ENCODE assay signal across 2 cellular contexts in genomic region chr6:149845549-149845948, GRCh38.
TF ChIP-seq lines count a peak whose summit lies in the region.

No MANE protein-coding gene starts in this region.

TF ChIP-seq in SK-N-SH, 30 proteins besides CTCF, POLR2A, EP300 and RAD21 (continued from another document):
- no peak for TF ChIP-seq USF1 (IDR thresholded peaks at IDR 0.05; ENCODE audit: borderline replicate concordance, low read depth)
- TF ChIP-seq FOXM1 (IDR thresholded peaks at IDR 0.05; ENCODE audit: low read depth) = no peak
- TF ChIP-seq TCF12 (IDR thresholded peaks at IDR 0.05) = no peak
- no peak for TF ChIP-seq GABPA (IDR thresholded peaks at IDR 0.05; ENCODE audit: low read depth)
- TF ChIP-seq SMC3 (IDR thresholded peaks at IDR 0.05; ENCODE audit: low read depth, low read length) = no peak
- no peak for TF ChIP-seq ZBTB33 (IDR thresholded peaks at IDR 0.05; ENCODE audit: borderline replicate concordance, low read depth)
- TF ChIP-seq IRF3 (IDR thresholded peaks at IDR 0.05; ENCODE audit: low read depth, low read length) = no peak
- no peak for TF ChIP-seq MXI1 (IDR thresholded peaks at IDR 0.05; ENCODE audit: low read depth, low read length)
- TF ChIP-seq TEAD4 (IDR thresholded peaks at IDR 0.05; ENCODE audit: borderline replicate concordance, insufficient read depth) = no peak
- no peak for TF ChIP-seq MEF2A (IDR thresholded peaks at IDR 0.05; ENCODE audit: borderline replicate concordance, low read depth)
- TF ChIP-seq EZH2phosphoT487 (IDR thresholded peaks at IDR 0.05; ENCODE audit: borderline replicate concordance, low read depth) = no peak
- no peak for TF ChIP-seq ELF1 (IDR thresholded peaks at IDR 0.05)
- no peak for TF ChIP-seq MAX (IDR thresholded peaks at IDR 0.05; ENCODE audit: low read depth)
- TF ChIP-seq RFX5 (IDR thresholded peaks at IDR 0.05; ENCODE audit: low read length) = no peak
- TF ChIP-seq POLR2AphosphoS5 (IDR thresholded peaks at IDR 0.05; ENCODE audit: low read depth, low read length) = no peak
- no peak for TF ChIP-seq NFIC (IDR thresholded peaks at IDR 0.05; ENCODE audit: borderline replicate concordance)
- TF ChIP-seq JUND (IDR thresholded peaks at IDR 0.05) = no peak

TF ChIP-seq in SK-N-SH treated with all-trans-retinoic acid at 6 μM for 48 hours, 23 proteins besides CTCF, POLR2A, EP300 and RAD21 (continued from another document):
- no peak for TF ChIP-seq POU6F1 (CRISPR knock-in tag; IDR thresholded peaks at IDR 0.05; ENCODE audit: borderline replicate concordance, low read depth)
- TF ChIP-seq ZFP30 (CRISPR knock-in tag; IDR thresholded peaks at IDR 0.05) = no peak
- TF ChIP-seq ZFP3 (CRISPR knock-in tag; IDR thresholded peaks at IDR 0.05) = no peak
- TF ChIP-seq CREB5 (CRISPR knock-in tag; IDR thresholded peaks at IDR 0.05; ENCODE audit: low read depth) = no peak
- TF ChIP-seq PATZ1 (CRISPR knock-in tag; IDR thresholded peaks at IDR 0.05; ENCODE audit: borderline replicate concordance) = no peak
- TF ChIP-seq ZC3H10 (CRISPR knock-in tag; IDR thresholded peaks at IDR 0.05) = no peak
- TF ChIP-seq PPARA (CRISPR knock-in tag; IDR thresholded peaks at IDR 0.05; ENCODE audit: borderline replicate concordance) = no peak
- TF ChIP-seq RARB (CRISPR knock-in tag; IDR thresholded peaks at IDR 0.05) = no peak
- TF ChIP-seq TCF4 (CRISPR knock-in tag; IDR thresholded peaks at IDR 0.05; ENCODE audit: borderline replicate concordance) = no peak
- TF ChIP-seq GLIS3 (CRISPR knock-in tag; IDR thresholded peaks at IDR 0.05) = no peak
- TF ChIP-seq CSRNP3 (CRISPR knock-in tag; IDR thresholded peaks at IDR 0.05) = no peak
- TF ChIP-seq ZNF8 (CRISPR knock-in tag; IDR thresholded peaks at IDR 0.05) = no peak
- TF ChIP-seq ZNF565 (CRISPR knock-in tag; conservative IDR thresholded peaks at IDR 0.05; ENCODE audit: low read depth) = no peak
- no peak for TF ChIP-seq ZNF70 (CRISPR knock-in tag; IDR thresholded peaks at IDR 0.05)
- TF ChIP-seq CSDC2 (CRISPR knock-in tag; IDR thresholded peaks at IDR 0.05) = no peak
- no peak for TF ChIP-seq TOX (CRISPR knock-in tag; IDR thresholded peaks at IDR 0.05; ENCODE audit: borderline replicate concordance)
- TF ChIP-seq OSR1 (CRISPR knock-in tag; IDR thresholded peaks at IDR 0.05) = no peak
- no peak for TF ChIP-seq SNAI2 (CRISPR knock-in tag; IDR thresholded peaks at IDR 0.05)
